32 cellular contexts compared by ENCODE assay signal in genomic region chr7:16204953-16205352, GRCh38.
DNase-seq lines count a peak whose midpoint lies in the region; ATAC-seq, FAIRE-seq and TF ChIP-seq lines count a peak whose summit lies in the region.
"Had no signal": no experiment of that assay in that cellular context is flagged by ENCODE, and none has a peak within 500 bp of the region (broad histone marks: within the 10 kb centered on the region; RNA-seq: fewer than 3 reads in every experiment).

No MANE protein-coding gene starts in this region.

- H3K36me3 ChIP-seq in NT2/D1 (ENCODE audit: insufficient read depth, insufficient read length, low read length) (no peaks in the 10 kb centered on the region), iPS-20b (ENCODE audit: insufficient read depth, low read depth, low read length) (no peaks in the 10 kb centered on the region), smooth muscle cell (ENCODE audit: low read depth) (no peaks in the 10 kb centered on the region)
- H3K36me3 ChIP-seq: pancreas, right atrium auricular region, spleen, thyroid gland had no signal

- peak overlapping the region; percentile 9 for H3K4me2 ChIP-seq in smooth muscle cell
- H3K4me2 ChIP-seq: KMS-11, PC-9 had no signal

- H3K4me1 ChIP-seq in NT2/D1 (ENCODE audit: insufficient read depth, insufficient read length) (no peaks in the 10 kb centered on the region), iPS-20b (ENCODE audit: insufficient read depth, low read length) (peaks cover 13% of the 10 kb centered on the region), smooth muscle cell (ENCODE audit: low read depth) (peaks cover 23% of the 10 kb centered on the region)
- H3K4me1 ChIP-seq: pancreas, spleen, thyroid gland had no signal

- H3K4me3 ChIP-seq in NT2/D1 (ENCODE audit: insufficient read length, low read depth) (no peak overlapping the region), iPS-20b (ENCODE audit: low read length) (0 out of 2 replicates have a peak overlapping the region, but pooled peaks have one; percentile 2), smooth muscle cell (no peak overlapping the region)
- H3K4me3 ChIP-seq: lung, mucosa of descending colon, pancreas, PC-9, right atrium auricular region, spleen, thyroid gland had no signal

- peak; percentile 60 for FAIRE-seq in H54 (lab: Jason Lieb, UNC)
- FAIRE-seq: pancreas had no signal

- no peaks in the 10 kb centered on the region for H3K79me2 ChIP-seq in smooth muscle cell (ENCODE audit: low read depth)

- no peaks in the 10 kb centered on the region for H4K20me1 ChIP-seq in smooth muscle cell (ENCODE audit: low read depth)

- WGBS in smooth muscle cell (ENCODE audit: low lambda C conversion rate): 22% methylated on average over 2 of the region's 2 CpGs

- ATAC-seq in GM21576 (IDR thresholded peaks at IDR 0.05; ENCODE audit: unreplicated experiment) (no peak), HG02970 (IDR thresholded peaks at IDR 0.05; ENCODE audit: low FRiP score, unreplicated experiment) (no peak)
- ATAC-seq: effector memory CD8-positive, alpha-beta T cell; mucosa of descending colon; natural killer cell treated with Interleukin-12 subunit alpha and Interleukin-12 subunit beta and Interleukin-15 and Interleukin-18, amount 100 ng/mL, for 72 hours; pancreas; SK-N-SH treated with all-trans-retinoic acid at 6 μM for 48 hours; stimulated activated naive CD8-positive, alpha-beta T cell treated with anti-CD3 and anti-CD28 coated beads, Interleukin-15, amount 100 ng/mL, for 72 hours had no signal

- no peaks in the 10 kb centered on the region for H3F3A ChIP-seq in smooth muscle cell (ENCODE audit: low read depth)

- no peaks in the 10 kb centered on the region for H3K27me3 ChIP-seq in NT2/D1 (ENCODE audit: insufficient read depth, insufficient read length)
- no peaks in the 10 kb centered on the region for H3K27me3 ChIP-seq in iPS-20b (ENCODE audit: insufficient read depth, low read length)
- H3K27me3 ChIP-seq in smooth muscle cell (ENCODE audit: low read depth): no peaks in the 10 kb centered on the region
- H3K27me3 ChIP-seq: pancreas, right atrium auricular region, spleen, thyroid gland had no signal

- H3K9ac ChIP-seq in NT2/D1 (ENCODE audit: insufficient read length, low read depth): no peak overlapping the region
- no peak overlapping the region for H3K9ac ChIP-seq in iPS-20b (ENCODE audit: low read depth, low read length)
- H3K9ac ChIP-seq in smooth muscle cell (ENCODE audit: low read depth): no peak overlapping the region
- H3K9ac ChIP-seq: KMS-11 had no signal

- H3K9me3 ChIP-seq in NT2/D1 (ENCODE audit: insufficient read depth, low read length) (peaks cover 11% of the 10 kb centered on the region; the same call in 1 of the 2 replicates), iPS-20b (ENCODE audit: insufficient read depth, low read depth, low read length) (no peaks in the 10 kb centered on the region), smooth muscle cell (replicated peaks; ENCODE audit: low read depth) (no peaks in the 10 kb centered on the region)
- H3K9me3 ChIP-seq: mucosa of descending colon, pancreas, right atrium auricular region, thyroid gland had no signal

- no peak for TF ChIP-seq CTCF in smooth muscle cell (IDR thresholded peaks at IDR 0.05; ENCODE audit: borderline replicate concordance, insufficient read depth, poor library complexity, severe bottlenecking)

- DNase-seq in H54 (ENCODE audit: insufficient read length, low spot score) (no peak), NT2/D1 (ENCODE audit: low read depth, low spot score) (peak; percentile 62), smooth muscle cell (lab: John Stamatoyannopoulos, UW; ENCODE audit: unreplicated experiment) (no peak), C1 segment of cervical spinal cord (lab: John Stamatoyannopoulos, UW) (no peak)
- DNase-seq: activated CD4-positive, alpha-beta memory T cell treated with anti-CD3 and anti-CD28 coated beads, Interleukin-2, amount 10 ng/mL, durations not matched to agents 7 days and 5 days; activated CD8-positive, alpha-beta memory T cell treated with anti-CD3 and anti-CD28 coated beads, Interleukin-2, amount 50 U/mL, for 4 hours; activated naive CD4-positive, alpha-beta T cell treated with Interleukin-2 at 50 U/mL for 16 hours; central memory CD4-positive, alpha-beta T cell; effector memory CD8-positive, alpha-beta T cell; MM.1S; mucosa of descending colon; NCI-H1105 treated with DMSO at 0.1 percent for 48 hours; NCI-H187 treated with DMSO at 0.1 percent for 48 hours; NCI-H2171 treated with DMSO at 0.1 percent for 48 hours; NCI-H524; NK-92 treated with Interleukin-12 subunit alpha and Interleukin-12 subunit beta, amount 100 ng/mL, for 24 hours; pancreas; PC-9; spleen; stimulated activated CD4-positive, alpha-beta T cell treated with anti-CD3 and anti-CD28 coated beads, Interleukin-2, amount 100 ng/mL, for 24 hours; stimulated activated CD8-positive, alpha-beta memory T cell treated with anti-CD3 and anti-CD28 coated beads, Interleukin-4, amount 100 ng/mL, for 48 hours; stimulated activated naive CD8-positive, alpha-beta T cell treated with anti-CD3 and anti-CD28 coated beads, Interleukin-15, amount 100 ng/mL, for 72 hours; T-helper 2 cell; thyroid gland had no signal

- TF ChIP-seq POLR2A in H54 (IDR thresholded peaks at IDR 0.05; ENCODE audit: low read depth, low read length): no peak

- no peak overlapping the region for H2AFZ ChIP-seq in smooth muscle cell (ENCODE audit: low read depth)
- H2AFZ ChIP-seq: PC-9 had no signal

- H3K27ac ChIP-seq in iPS-20b (ENCODE audit: low read length): no peak overlapping the region
- no peak overlapping the region for H3K27ac ChIP-seq in smooth muscle cell (ENCODE audit: low read depth)
- H3K27ac ChIP-seq: KMS-11, pancreas, PC-9, right atrium auricular region, spleen, thyroid gland had no signal
